6 cellular contexts compared by ENCODE assay signal in the genomic region with DNA sequence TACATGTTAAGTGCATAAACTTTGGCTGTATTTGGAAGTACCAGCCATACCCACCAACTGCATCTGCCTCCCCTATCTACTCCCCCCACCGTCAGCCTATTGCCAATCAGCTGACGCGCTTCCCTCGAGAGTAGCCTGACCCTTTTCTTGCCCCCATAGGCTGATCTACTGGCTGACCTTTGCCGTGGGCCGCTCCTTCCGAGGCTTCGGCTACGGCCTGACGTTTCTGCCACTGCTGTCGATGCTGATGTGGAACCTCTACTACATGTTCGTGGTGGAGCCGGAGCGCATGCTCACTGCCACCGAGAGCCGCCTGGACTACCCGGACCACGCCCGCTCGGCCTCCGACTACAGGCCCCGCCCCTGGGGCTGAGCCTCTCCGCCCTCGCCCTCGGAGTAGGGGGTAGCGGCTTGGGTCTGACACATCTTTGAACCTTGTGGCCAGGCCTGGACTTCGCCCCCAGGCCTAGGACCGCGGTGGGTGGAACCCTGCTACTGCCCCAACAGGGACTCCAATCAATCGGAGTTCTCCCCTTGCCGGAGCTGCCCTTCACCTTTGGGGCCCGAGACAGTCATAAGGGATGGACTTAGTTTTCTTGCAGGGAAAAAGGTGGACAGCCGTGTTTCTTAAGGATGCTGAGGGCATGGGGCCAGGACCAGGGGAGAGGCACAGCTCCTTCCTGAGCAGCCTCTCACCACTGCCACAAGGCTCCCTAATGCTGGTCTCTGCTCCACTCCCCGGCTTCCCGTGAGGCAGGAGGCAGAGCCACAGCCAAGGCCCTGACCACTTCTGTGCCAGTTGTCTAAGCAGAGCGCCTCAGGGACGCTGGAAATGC. TPM values are rescaled to one million over a fixed set of nuclear protein-coding genes. Genes with fewer than 3 reads are reported as not detected.
DNase-seq lines count a peak whose midpoint lies in the region; ATAC-seq lines count a peak whose summit lies in the region.

No MANE protein-coding gene starts in this region.

- no peak overlapping the region for H3K4me3 Mint-ChIP-seq in activated CD4-positive, alpha-beta memory T cell treated with anti-CD3 and anti-CD28 coated beads for 36 hours
- no peak overlapping the region for H3K4me3 Mint-ChIP-seq in activated CD4-positive, alpha-beta memory T cell treated with anti-CD3 and anti-CD28 coated beads, Interleukin-2, amount 10 ng/mL, durations not matched to agents 7 days and 5 days
- peak overlapping the region; percentile 45 for H3K4me3 Mint-ChIP-seq in activated T-helper 2 cell treated with anti-CD3 and anti-CD28 coated beads, Interferon-gamma antibody, Interleukin-2, Interleukin-4, amounts not matched to agents 10 μg/mL and 5 μg/mL and 100 μg/mL, durations not matched to agents 14 hours and 24 hours and 36 hours (ENCODE audit: low read depth)
- H3K4me3 Mint-ChIP-seq in stimulated activated naive CD8-positive, alpha-beta T cell treated with anti-CD3 and anti-CD28 coated beads, Interleukin-15, Interleukin-2, amounts not matched to agents 100 ng/mL and 50 ng/mL, for 24 hours = peak overlapping the region; percentile 53

- peak overlapping the region; percentile 92 for H3K4me3 ChIP-seq in iPS-15b (ENCODE audit: low read depth, low read length)

- DNase-seq in activated CD4-positive, alpha-beta memory T cell treated with anti-CD3 and anti-CD28 coated beads for 36 hours = peak; percentile 18
- no peak for DNase-seq in activated CD4-positive, alpha-beta memory T cell treated with anti-CD3 and anti-CD28 coated beads, Interleukin-2, amount 10 ng/mL, durations not matched to agents 7 days and 5 days
- no peak for DNase-seq in activated T-helper 2 cell treated with anti-CD3 and anti-CD28 coated beads, Interferon-gamma antibody, Interleukin-2, Interleukin-4, amounts not matched to agents 10 μg/mL and 5 μg/mL and 100 μg/mL, durations not matched to agents 14 hours and 24 hours and 36 hours (ENCODE audit: low spot score)

- H3K36me3 ChIP-seq in iPS-15b (ENCODE audit: control insufficient read depth, insufficient read depth, low read length) = peaks cover 8% of the 10 kb centered on the region

- no peaks in the 10 kb centered on the region for H3K27me3 ChIP-seq in iPS-15b (ENCODE audit: control insufficient read depth, insufficient read depth, low read length)

- CTCF ChIA-PET in activated CD4-positive, alpha-beta memory T cell treated with anti-CD3 and anti-CD28 coated beads for 36 hours (lab: Charles Lee) = no interaction called here
- CTCF ChIA-PET in activated CD4-positive, alpha-beta memory T cell treated with anti-CD3 and anti-CD28 coated beads, Interleukin-2, amount 10 ng/mL, durations not matched to agents 7 days and 5 days (lab: Charles Lee) = no interaction called here

- intact Hi-C loops in activated CD4-positive, alpha-beta memory T cell treated with anti-CD3 and anti-CD28 coated beads for 36 hours (cut with micrococcal nuclease) = no loop called here
- intact Hi-C loops in activated T-helper 2 cell treated with anti-CD3 and anti-CD28 coated beads, Interferon-gamma antibody, Interleukin-2, Interleukin-4, amounts not matched to agents 10 μg/mL and 5 μg/mL and 100 μg/mL, durations not matched to agents 14 hours and 24 hours and 36 hours (cut with micrococcal nuclease) = no loop called here

- H3K9me3 Mint-ChIP-seq in activated CD4-positive, alpha-beta memory T cell treated with anti-CD3 and anti-CD28 coated beads for 36 hours = no peaks in the 10 kb centered on the region
- no peaks in the 10 kb centered on the region for H3K9me3 Mint-ChIP-seq in activated CD4-positive, alpha-beta memory T cell treated with anti-CD3 and anti-CD28 coated beads, Interleukin-2, amount 10 ng/mL, durations not matched to agents 7 days and 5 days
- no peaks in the 10 kb centered on the region for H3K9me3 Mint-ChIP-seq in activated T-helper 2 cell treated with anti-CD3 and anti-CD28 coated beads, Interferon-gamma antibody, Interleukin-2, Interleukin-4, amounts not matched to agents 10 μg/mL and 5 μg/mL and 100 μg/mL, durations not matched to agents 14 hours and 24 hours and 36 hours
- H3K9me3 Mint-ChIP-seq in stimulated activated naive CD8-positive, alpha-beta T cell treated with anti-CD3 and anti-CD28 coated beads, Interleukin-15, Interleukin-2, amounts not matched to agents 100 ng/mL and 50 ng/mL, for 24 hours = no peaks in the 10 kb centered on the region

- peaks cover 3% of the 10 kb centered on the region for H3K36me3 Mint-ChIP-seq in activated CD4-positive, alpha-beta memory T cell treated with anti-CD3 and anti-CD28 coated beads for 36 hours
- peaks cover 20% of the 10 kb centered on the region for H3K36me3 Mint-ChIP-seq in activated CD4-positive, alpha-beta memory T cell treated with anti-CD3 and anti-CD28 coated beads, Interleukin-2, amount 10 ng/mL, durations not matched to agents 7 days and 5 days (ENCODE audit: low read depth)
- peaks cover 17% of the 10 kb centered on the region for H3K36me3 Mint-ChIP-seq in activated T-helper 2 cell treated with anti-CD3 and anti-CD28 coated beads, Interferon-gamma antibody, Interleukin-2, Interleukin-4, amounts not matched to agents 10 μg/mL and 5 μg/mL and 100 μg/mL, durations not matched to agents 14 hours and 24 hours and 36 hours (ENCODE audit: low read depth)
- H3K36me3 Mint-ChIP-seq in stimulated activated naive CD8-positive, alpha-beta T cell treated with anti-CD3 and anti-CD28 coated beads, Interleukin-15, Interleukin-2, amounts not matched to agents 100 ng/mL and 50 ng/mL, for 24 hours (ENCODE audit: low read depth) = peaks cover 27% of the 10 kb centered on the region

- no peaks in the 10 kb centered on the region for H3K4me1 ChIP-seq in iPS-15b (ENCODE audit: control insufficient read depth, insufficient read depth, low read length)

- no peak overlapping the region for H3K27ac Mint-ChIP-seq in activated CD4-positive, alpha-beta memory T cell treated with anti-CD3 and anti-CD28 coated beads for 36 hours
- no peak overlapping the region for H3K27ac Mint-ChIP-seq in activated CD4-positive, alpha-beta memory T cell treated with anti-CD3 and anti-CD28 coated beads, Interleukin-2, amount 10 ng/mL, durations not matched to agents 7 days and 5 days
- H3K27ac Mint-ChIP-seq in activated T-helper 2 cell treated with anti-CD3 and anti-CD28 coated beads, Interferon-gamma antibody, Interleukin-2, Interleukin-4, amounts not matched to agents 10 μg/mL and 5 μg/mL and 100 μg/mL, durations not matched to agents 14 hours and 24 hours and 36 hours = peak overlapping the region; percentile 66
- no peak overlapping the region for H3K27ac Mint-ChIP-seq in stimulated activated naive CD8-positive, alpha-beta T cell treated with anti-CD3 and anti-CD28 coated beads, Interleukin-15, Interleukin-2, amounts not matched to agents 100 ng/mL and 50 ng/mL, for 24 hours

- H3K27me3 Mint-ChIP-seq in activated CD4-positive, alpha-beta memory T cell treated with anti-CD3 and anti-CD28 coated beads for 36 hours = no peaks in the 10 kb centered on the region
- H3K27me3 Mint-ChIP-seq in activated CD4-positive, alpha-beta memory T cell treated with anti-CD3 and anti-CD28 coated beads, Interleukin-2, amount 10 ng/mL, durations not matched to agents 7 days and 5 days = no peaks in the 10 kb centered on the region
- no peaks in the 10 kb centered on the region for H3K27me3 Mint-ChIP-seq in activated T-helper 2 cell treated with anti-CD3 and anti-CD28 coated beads, Interferon-gamma antibody, Interleukin-2, Interleukin-4, amounts not matched to agents 10 μg/mL and 5 μg/mL and 100 μg/mL, durations not matched to agents 14 hours and 24 hours and 36 hours (ENCODE audit: low read depth)
- no peaks in the 10 kb centered on the region for H3K27me3 Mint-ChIP-seq in stimulated activated naive CD8-positive, alpha-beta T cell treated with anti-CD3 and anti-CD28 coated beads, Interleukin-15, Interleukin-2, amounts not matched to agents 100 ng/mL and 50 ng/mL, for 24 hours

- ATAC-seq in GM18867 (IDR thresholded peaks at IDR 0.05; ENCODE audit: unreplicated experiment) = no peak

- H3K4me1 Mint-ChIP-seq in activated CD4-positive, alpha-beta memory T cell treated with anti-CD3 and anti-CD28 coated beads for 36 hours (ENCODE audit: low read depth) = peaks cover 16% of the 10 kb centered on the region
- peaks cover 19% of the 10 kb centered on the region for H3K4me1 Mint-ChIP-seq in activated CD4-positive, alpha-beta memory T cell treated with anti-CD3 and anti-CD28 coated beads, Interleukin-2, amount 10 ng/mL, durations not matched to agents 7 days and 5 days
- H3K4me1 Mint-ChIP-seq in activated T-helper 2 cell treated with anti-CD3 and anti-CD28 coated beads, Interferon-gamma antibody, Interleukin-2, Interleukin-4, amounts not matched to agents 10 μg/mL and 5 μg/mL and 100 μg/mL, durations not matched to agents 14 hours and 24 hours and 36 hours (ENCODE audit: low read depth) = peaks cover 15% of the 10 kb centered on the region
- peaks cover 20% of the 10 kb centered on the region for H3K4me1 Mint-ChIP-seq in stimulated activated naive CD8-positive, alpha-beta T cell treated with anti-CD3 and anti-CD28 coated beads, Interleukin-15, Interleukin-2, amounts not matched to agents 100 ng/mL and 50 ng/mL, for 24 hours (ENCODE audit: low read depth)

- POLR2A ChIA-PET in activated CD4-positive, alpha-beta memory T cell treated with anti-CD3 and anti-CD28 coated beads for 36 hours (lab: Charles Lee) = no interaction called here
- POLR2A ChIA-PET in activated CD4-positive, alpha-beta memory T cell treated with anti-CD3 and anti-CD28 coated beads, Interleukin-2, amount 10 ng/mL, durations not matched to agents 7 days and 5 days (lab: Charles Lee) = interaction anchor here (0.6 to 1.4 kb wide), 2 partner anchors 8 to 9 kb away, joined by 3 to 5 read pairs; a partner anchor contains a TSS

- peak overlapping the region; percentile 88 for H3K9ac ChIP-seq in iPS-15b (ENCODE audit: low read depth, low read length)

- H3K9me3 ChIP-seq in iPS-15b (ENCODE audit: control insufficient read depth, insufficient read depth, low read length) = no peaks in the 10 kb centered on the region

RNA-seq across cellular contexts. Expression of a gene that starts 4.0 kb away (rescaled TPM):
- 10 to 100 TPM; 13.0 to 14.8 TPM for total RNA-seq in activated CD4-positive, alpha-beta memory T cell treated with anti-CD3 and anti-CD28 coated beads for 36 hours
- total RNA-seq in activated CD4-positive, alpha-beta memory T cell treated with anti-CD3 and anti-CD28 coated beads, Interleukin-2, amount 10 ng/mL, durations not matched to agents 7 days and 5 days = 10 to 100 TPM; 36.8 to 39.4 TPM
- total RNA-seq in activated T-helper 2 cell treated with anti-CD3 and anti-CD28 coated beads, Interferon-gamma antibody, Interleukin-2, Interleukin-4, amounts not matched to agents 10 μg/mL and 5 μg/mL and 100 μg/mL, durations not matched to agents 14 hours and 24 hours and 36 hours = 19.1 and 19.8 TPM in 2 replicates

RNA-seq across cellular contexts. Expression of a gene that starts 7.3 kb away (rescaled TPM):
- 1 to 10 TPM; 6.8 to 9.1 TPM for total RNA-seq in activated CD4-positive, alpha-beta memory T cell treated with anti-CD3 and anti-CD28 coated beads for 36 hours
- 1 to 10 TPM; 8.9 to 9.1 TPM for total RNA-seq in activated CD4-positive, alpha-beta memory T cell treated with anti-CD3 and anti-CD28 coated beads, Interleukin-2, amount 10 ng/mL, durations not matched to agents 7 days and 5 days
- total RNA-seq in activated T-helper 2 cell treated with anti-CD3 and anti-CD28 coated beads, Interferon-gamma antibody, Interleukin-2, Interleukin-4, amounts not matched to agents 10 μg/mL and 5 μg/mL and 100 μg/mL, durations not matched to agents 14 hours and 24 hours and 36 hours = 6.8 and 7.8 TPM in 2 replicates

RNA-seq across cellular contexts. Expression of a gene that starts 7.7 kb away (rescaled TPM):
- not detected for total RNA-seq in activated CD4-positive, alpha-beta memory T cell treated with anti-CD3 and anti-CD28 coated beads for 36 hours
- total RNA-seq in activated CD4-positive, alpha-beta memory T cell treated with anti-CD3 and anti-CD28 coated beads, Interleukin-2, amount 10 ng/mL, durations not matched to agents 7 days and 5 days = not detected
- not detected in 2 replicates for total RNA-seq in activated T-helper 2 cell treated with anti-CD3 and anti-CD28 coated beads, Interferon-gamma antibody, Interleukin-2, Interleukin-4, amounts not matched to agents 10 μg/mL and 5 μg/mL and 100 μg/mL, durations not matched to agents 14 hours and 24 hours and 36 hours

RNA-seq across cellular contexts. Expression of a gene that starts 8.8 kb away (rescaled TPM):
- 10 to 100 TPM; 65.1 to 68.0 TPM for total RNA-seq in activated CD4-positive, alpha-beta memory T cell treated with anti-CD3 and anti-CD28 coated beads for 36 hours
- 10 to 100 TPM; 58.5 to 60.4 TPM for total RNA-seq in activated CD4-positive, alpha-beta memory T cell treated with anti-CD3 and anti-CD28 coated beads, Interleukin-2, amount 10 ng/mL, durations not matched to agents 7 days and 5 days
- total RNA-seq in activated T-helper 2 cell treated with anti-CD3 and anti-CD28 coated beads, Interferon-gamma antibody, Interleukin-2, Interleukin-4, amounts not matched to agents 10 μg/mL and 5 μg/mL and 100 μg/mL, durations not matched to agents 14 hours and 24 hours and 36 hours = 83.2 and 89.3 TPM in 2 replicates

RNA-seq across cellular contexts. Expression of a gene that starts 43.6 kb away (rescaled TPM):
- 1 to 10 TPM; 3.9 to 4.0 TPM for total RNA-seq in activated CD4-positive, alpha-beta memory T cell treated with anti-CD3 and anti-CD28 coated beads for 36 hours
- 1 to 10 TPM; 5.6 to 6.3 TPM for total RNA-seq in activated CD4-positive, alpha-beta memory T cell treated with anti-CD3 and anti-CD28 coated beads, Interleukin-2, amount 10 ng/mL, durations not matched to agents 7 days and 5 days
- total RNA-seq in activated T-helper 2 cell treated with anti-CD3 and anti-CD28 coated beads, Interferon-gamma antibody, Interleukin-2, Interleukin-4, amounts not matched to agents 10 μg/mL and 5 μg/mL and 100 μg/mL, durations not matched to agents 14 hours and 24 hours and 36 hours = 5.8 and 7.1 TPM in 2 replicates

Comparison
In these comparisons a context has a peak if more than half of its experiments do, and no peak if none do; other contexts are left out.
1. H3K4me3 Mint-ChIP-seq: peak in activated T-helper 2 cell treated with anti-CD3 and anti-CD28 coated beads, Interferon-gamma antibody, Interleukin-2, Interleukin-4, amounts not matched to agents 10 μg/mL and 5 μg/mL and 100 μg/mL, durations not matched to agents 14 hours and 24 hours and 36 hours (single experiment) and stimulated activated naive CD8-positive, alpha-beta T cell treated with anti-CD3 and anti-CD28 coated beads, Interleukin-15, Interleukin-2, amounts not matched to agents 100 ng/mL and 50 ng/mL, for 24 hours (single experiment); none in activated CD4-positive, alpha-beta memory T cell treated with anti-CD3 and anti-CD28 coated beads for 36 hours (single experiment) and activated CD4-positive, alpha-beta memory T cell treated with anti-CD3 and anti-CD28 coated beads, Interleukin-2, amount 10 ng/mL, durations not matched to agents 7 days and 5 days (single experiment).